Comparison of ENCODE assay signal across 8 cellular contexts in genomic region chr17:7716901-7717755, GRCh38. TPM values are rescaled to one million over a fixed set of nuclear protein-coding genes. Genes with fewer than 3 reads are reported as not detected.
DNase-seq lines count a peak whose midpoint lies in the region; ATAC-seq and TF ChIP-seq lines count a peak whose summit lies in the region.

Gene DNAH2 (plus strand): TSS chr17:7717744. CDS start chr17:7719735, 1,991 bp downstream.

- H3K36me3 Mint-ChIP-seq in brain, result no peaks in the 10 kb centered on the region

- CTCF ChIA-PET in RWPE1 (lab: Yijun Ruan, JAX), result interaction anchor here (0.6 to 1.5 kb wide), 14 partner anchors 10 to 1367 kb away, joined by 3 to 6 read pairs (median 4); partner anchors contain the start of gene EFNB3

- peaks cover 11% of the 10 kb centered on the region for H3K27me3 Mint-ChIP-seq in brain

- no peak for ATAC-seq in HG03460 (IDR thresholded peaks at IDR 0.05; ENCODE audit: unreplicated experiment)
- no peak for ATAC-seq in GM19395 (IDR thresholded peaks at IDR 0.05; ENCODE audit: unreplicated experiment)

- no peaks in the 10 kb centered on the region for H3K9me3 Mint-ChIP-seq in brain

- H3K27ac ChIP-seq in RWPE1, result peak within 1 kb of the TSS; percentile 79

- TF ChIP-seq CTCF in LNCAP (IDR thresholded peaks at IDR 0.05), result peak; percentile 69
- TF ChIP-seq CTCF in RWPE1 (conservative IDR thresholded peaks at IDR 0.05; ENCODE audit: low read depth), result peak; percentile 77
- TF ChIP-seq CTCF in brain (conservative IDR thresholded peaks at IDR 0.05), result peak; percentile 68 to 70

- POLR2A ChIA-PET in RWPE1 (lab: Yijun Ruan, JAX; ENCODE audit: low non-redundant PET), result interaction anchor here (0.5 kb wide), 1 partner anchor 14 kb away, joined by 7 read pairs; no protein-coding TSS in a partner anchor

- DNase-seq in Daoy (ENCODE audit: low read depth) (peak; percentile 96), RWPE1 (ENCODE audit: low spot score) (peak; percentile 77), hypothalamus (lab: John Stamatoyannopoulos, UW) (peak in 45 of 51 donors; percentile 15 to 90 (median 68)), putamen (ENCODE audit: low spot score) (peak; percentile 84)

- peak within 1 kb of the TSS; percentile 80 to 99 (median 91) for H3K27ac Mint-ChIP-seq in brain

- peaks cover 79% of the 10 kb centered on the region for H3K4me1 Mint-ChIP-seq in brain

- H3K4me3 Mint-ChIP-seq in brain, result peak within 1 kb of the TSS; percentile 89 to 92 (median 90)

RNA-seq across cellular contexts. Expression of gene DNAH2, which starts in this region (rescaled TPM):
- under 0.01 TPM in 1 of 2 replicates, not detected in the other for total RNA-seq in Daoy (2014; rRNA removed; shearing (Covaris generic))
- 3.8 TPM for polyA plus RNA-seq in brain (ENCODE audit: insufficient read depth, low read depth, low replicate concordance)

Comparison
In these comparisons a context has a peak if more than half of its experiments do, and no peak if none do; other contexts are left out.
1. Peak in DNase-seq in Daoy; RNA of the gene not detected or under 1 TPM.